In the genomic region with DNA sequence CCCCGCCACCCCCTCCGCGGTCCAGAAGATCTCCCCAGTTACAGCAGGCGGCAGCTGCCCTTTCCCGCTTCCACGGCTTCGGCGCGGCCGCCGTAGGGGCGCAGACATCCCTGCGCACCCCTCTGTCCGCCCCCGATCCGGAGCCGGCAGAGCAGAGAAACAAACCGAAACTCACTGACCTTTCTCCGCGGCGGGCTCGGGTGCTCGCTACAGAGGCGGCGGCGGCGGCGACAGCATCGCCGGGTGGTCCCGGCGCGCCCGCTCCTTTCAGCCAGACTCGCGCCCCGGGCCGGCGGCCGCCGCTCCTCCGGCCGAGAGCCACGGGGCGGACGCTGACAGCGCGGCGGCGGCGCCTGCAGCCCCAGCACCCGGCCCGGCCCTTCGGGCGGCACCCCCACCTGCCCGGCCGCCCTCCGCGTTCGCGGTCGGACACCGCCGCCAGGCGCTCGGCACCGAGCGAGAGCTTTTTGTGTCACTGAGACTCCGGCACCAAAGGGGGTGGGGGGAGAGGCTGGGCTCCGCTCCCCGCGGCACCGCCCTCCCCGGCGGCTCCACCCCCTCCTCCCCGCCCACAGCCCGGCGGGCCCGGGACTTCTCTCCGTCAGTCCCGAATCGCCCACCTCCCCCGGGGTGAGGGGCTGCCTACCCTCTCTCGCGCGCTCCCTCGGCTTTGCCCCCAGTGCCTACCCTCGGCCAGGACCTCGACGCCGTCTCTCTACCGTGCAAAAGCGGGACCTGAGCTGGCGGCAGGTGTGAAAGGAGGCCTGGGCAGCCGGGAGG, we compare ENCODE assay signal across 8 cellular contexts. TPM values are rescaled to one million over a fixed set of nuclear protein-coding genes. Genes with fewer than 3 reads are reported as not detected.
A peak's percentile ranks its signal among the peaks of the same experiment; 100 is the strongest.
DNase-seq lines count a peak whose midpoint lies in the region; ATAC-seq and TF ChIP-seq lines count a peak whose summit lies in the region.

No MANE protein-coding gene starts in this region.

- WGBS in ectodermal cell, 2 experiments = 0% methylated on average over 95 of the region's 95 CpGs
- WGBS in lung, 2 donors = 0% methylated on average over 82 to 95 of the region's 95 CpGs

- H3K4me3 ChIP-seq in ectodermal cell (ENCODE audit: insufficient read depth, low read depth, low read length) = peak overlapping the region; percentile 68
- H3K4me3 ChIP-seq in lung = peak overlapping the region; percentile 80

- DNase-seq in NOMO-1 (lab: John Stamatoyannopoulos, UW; ENCODE audit: unreplicated experiment in 2 of 2) (peak; percentile 4 to 41), NOMO-1 treated with DMSO at 0.1 percent for 48 hours (lab: John Stamatoyannopoulos, UW; ENCODE audit: unreplicated experiment) (no peak), NCI-H2171 (lab: John Stamatoyannopoulos, UW) (peak; percentile 4), lung (ENCODE audit: low spot score) (peak; percentile 75)
- peak; percentile 65 to 70 for DNase-seq in activated CD4-positive, alpha-beta T cell treated with anti-CD3 and anti-CD28 coated beads, Interleukin-2, amount 50 U/mL, for 4 hours
- peak; percentile 51 to 55 for DNase-seq in stimulated activated CD4-positive, alpha-beta T cell treated with anti-CD3 and anti-CD28 coated beads, Interleukin-4, amount 100 ng/mL, for 48 hours (ENCODE audit: low read depth in 2 of 2)

- H3K4me1 ChIP-seq in ectodermal cell (ENCODE audit: control insufficient read depth, insufficient read depth, low read length) = peaks cover 22% of the 10 kb centered on the region
- peaks cover 0 to 6% of the 10 kb centered on the region in 2 donors for H3K4me1 ChIP-seq in lung (ENCODE audit: control insufficient read depth in 2 of 2, insufficient read depth in 2 of 2, low read length in 2 of 2)

- H3K27ac ChIP-seq in ectodermal cell (ENCODE audit: insufficient read depth, low read depth, low read length, poor library complexity, severe bottlenecking) (no peak overlapping the region), lung (ENCODE audit: low read depth in 1 of 2, low read length in 1 of 2) (peak overlapping the region; percentile 82 to 87)

- no peak for TF ChIP-seq CTCF in lung (IDR thresholded peaks at IDR 0.05; ENCODE audit: control extremely low read depth, extremely low read depth)

- H3K9me3 ChIP-seq in ectodermal cell (ENCODE audit: control insufficient read depth, low read length) = no peaks in the 10 kb centered on the region
- no peaks in the 10 kb centered on the region for H3K9me3 ChIP-seq in lung (ENCODE audit: control insufficient read depth in 2 of 2, insufficient read depth in 1 of 2, low read length in 1 of 2)

- peaks cover 3% of the 10 kb centered on the region for H3K36me3 ChIP-seq in ectodermal cell (ENCODE audit: control insufficient read depth, insufficient read depth, low read length)
- H3K36me3 ChIP-seq in lung (ENCODE audit: control insufficient read depth in 2 of 2, insufficient read depth in 2 of 2, low read length in 2 of 2) = no peaks in the 10 kb centered on the region

- ATAC-seq in HG02970 (IDR thresholded peaks at IDR 0.05; ENCODE audit: low FRiP score, unreplicated experiment) (peak; percentile 54), lung (ENCODE audit: insufficient read depth, low FRiP score) (peak; percentile 83)

- H3K27me3 ChIP-seq in ectodermal cell (ENCODE audit: control insufficient read depth, insufficient read depth, low read length, poor library complexity, severe bottlenecking) (peaks cover 24% of the 10 kb centered on the region), lung (ENCODE audit: control insufficient read depth, insufficient read depth) (no peaks in the 10 kb centered on the region)

RNA-seq across cellular contexts. Expression of gene RNF152, which starts 1.4 kb away (rescaled TPM):
- polyA plus RNA-seq in ectodermal cell (2013, experiment 1 of 4) = 9.0 TPM
- polyA plus RNA-seq in ectodermal cell (2013, experiment 2 of 4) = 6.7 TPM
- 5.6 TPM for polyA plus RNA-seq in ectodermal cell (2013, experiment 3 of 4)
- 4.2 TPM for polyA plus RNA-seq in ectodermal cell (2013, experiment 4 of 4)
- 10 to 100 TPM; 14.8 to 55.6 TPM for total RNA-seq in lung
- polyA plus RNA-seq in lung = 1 to 10 TPM; 1.1 to 4.4 TPM
